In the genomic region with DNA sequence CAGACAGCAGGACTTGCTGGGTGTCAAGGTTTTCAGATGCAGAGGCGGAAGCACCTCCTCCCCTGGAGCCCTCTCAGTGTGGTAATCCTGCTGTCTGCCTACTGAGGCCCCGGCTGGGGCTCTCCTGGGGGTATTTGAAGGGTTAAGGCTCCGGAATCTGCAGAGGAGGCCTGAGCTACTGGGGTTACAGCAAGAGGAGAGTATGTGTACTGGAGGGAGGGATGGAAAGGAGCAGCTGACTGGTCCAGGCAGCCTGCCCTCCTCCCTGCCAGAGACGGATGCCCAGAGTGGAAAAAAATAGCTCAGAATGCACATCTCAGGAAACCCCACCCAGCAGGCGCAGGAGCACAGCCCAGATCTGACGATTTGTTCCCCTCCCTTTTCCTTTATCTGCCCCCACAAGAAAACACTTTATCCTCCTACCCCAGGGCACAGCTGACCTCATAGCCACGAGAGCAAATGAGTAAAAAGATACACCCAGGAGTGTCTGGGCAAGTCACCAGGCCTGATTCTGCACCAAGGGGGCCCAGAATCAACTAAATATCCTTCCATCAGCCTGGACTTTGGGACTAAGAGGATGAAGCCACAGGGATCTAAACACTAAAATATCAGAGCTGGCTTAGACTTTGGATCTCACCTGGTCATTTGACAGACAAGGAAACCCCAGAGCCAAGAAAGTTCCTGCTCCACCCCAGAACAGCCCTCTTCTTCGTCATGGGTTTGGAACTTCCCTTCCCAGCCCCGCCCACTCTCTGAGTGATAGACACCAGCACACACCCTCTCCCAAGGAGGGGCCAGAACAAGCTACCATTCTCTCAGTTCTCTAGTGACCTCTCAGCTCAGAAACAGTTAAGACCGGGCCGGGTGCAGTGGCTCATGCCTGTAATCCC, we compare ENCODE assay signal across 8 cellular contexts. TPM values are rescaled to one million over a fixed set of nuclear protein-coding genes. Genes with fewer than 3 reads are reported as not detected.
A peak's percentile ranks its signal among the peaks of the same experiment; 100 is the strongest.
DNase-seq lines count a peak whose midpoint lies in the region; ATAC-seq, FAIRE-seq and TF ChIP-seq lines count a peak whose summit lies in the region.

No MANE protein-coding gene starts in this region.

- peak overlapping the region; percentile 92 for H3K4me3 Mint-ChIP-seq in natural killer cell
- H3K4me3 Mint-ChIP-seq in stimulated activated naive B cell treated with anti-CD40 and anti-IgM and Interleukin-4, amounts not matched to agents 10 μg/mL and 1 μg/mL and 100 μg/mL, for 72 hours: peak overlapping the region; percentile 83 to 94

- intact Hi-C loops in natural killer cell (cut with micrococcal nuclease): loop anchor here (1.0 to 2.0 kb wide), 3 partner anchors 14 to 282 kb away; a partner anchor contains a TSS

- peak overlapping the region; percentile 100 for H3K27ac Mint-ChIP-seq in natural killer cell
- peak overlapping the region; percentile 98 for H3K27ac Mint-ChIP-seq in stimulated activated naive B cell treated with anti-CD40 and anti-IgM and Interleukin-4, amounts not matched to agents 10 μg/mL and 1 μg/mL and 100 μg/mL, for 72 hours

- peak; percentile 67 for FAIRE-seq in A204.1 (lab: Jason Lieb, UNC)

- H3K36me3 Mint-ChIP-seq in natural killer cell: no peaks in the 10 kb centered on the region
- peaks cover 3 to 16% of the 10 kb centered on the region in 2 donors for H3K36me3 Mint-ChIP-seq in stimulated activated naive B cell treated with anti-CD40 and anti-IgM and Interleukin-4, amounts not matched to agents 10 μg/mL and 1 μg/mL and 100 μg/mL, for 72 hours

- no peaks in the 10 kb centered on the region for H3K27me3 Mint-ChIP-seq in natural killer cell (ENCODE audit: low read depth in 2 of 2)
- H3K27me3 Mint-ChIP-seq in stimulated activated naive B cell treated with anti-CD40 and anti-IgM and Interleukin-4, amounts not matched to agents 10 μg/mL and 1 μg/mL and 100 μg/mL, for 72 hours: no peaks in the 10 kb centered on the region

- H3K9me3 Mint-ChIP-seq in natural killer cell: no peaks in the 10 kb centered on the region
- no peaks in the 10 kb centered on the region for H3K9me3 Mint-ChIP-seq in stimulated activated naive B cell treated with anti-CD40 and anti-IgM and Interleukin-4, amounts not matched to agents 10 μg/mL and 1 μg/mL and 100 μg/mL, for 72 hours

- peak; percentile 81 to 85 for DNase-seq in activated T-cell treated with anti-CD3 and anti-CD28 coated beads, Interleukin-2, amount 50 U/mL, for 48 hours
- DNase-seq in fibroblast of gingiva (ENCODE audit: low read depth): peak; percentile 99
- DNase-seq in natural killer cell: peak; percentile 77
- peak; percentile 81 for DNase-seq in stimulated activated naive B cell treated with anti-CD40 and anti-IgM and Interleukin-4, amounts not matched to agents 10 μg/mL and 1 μg/mL and 100 μg/mL, for 72 hours

- no peak for TF ChIP-seq CTCF in natural killer cell (IDR thresholded peaks at IDR 0.05)

- peaks cover 70 to 94% of the 10 kb centered on the region in 2 donors for H3K4me1 Mint-ChIP-seq in natural killer cell
- peaks cover 63 to 92% of the 10 kb centered on the region in 2 donors for H3K4me1 Mint-ChIP-seq in stimulated activated naive B cell treated with anti-CD40 and anti-IgM and Interleukin-4, amounts not matched to agents 10 μg/mL and 1 μg/mL and 100 μg/mL, for 72 hours

- ATAC-seq in GM18870 (IDR thresholded peaks at IDR 0.05; ENCODE audit: unreplicated experiment) (peak; percentile 54), HG03108 (IDR thresholded peaks at IDR 0.05; ENCODE audit: unreplicated experiment) (peak; percentile 59), natural killer cell (peak; percentile 66 to 87 (median 75))
- peak; percentile 81 for ATAC-seq in stimulated activated naive B cell treated with anti-CD40 and anti-IgM and Interleukin-4, amounts not matched to agents 10 μg/mL and 1 μg/mL and 100 μg/mL, for 72 hours (replicated peaks)

TF ChIP-seq in PFSK-1, 5 proteins besides CTCF, POLR2A, EP300 and RAD21:
- TF ChIP-seq SIN3A (IDR thresholded peaks at IDR 0.05; ENCODE audit: borderline replicate concordance, insufficient read depth, low read length) (0 out of 2 replicates have a peak, but pooled peaks have one; percentile 56), POLR2AphosphoS5 (IDR thresholded peaks at IDR 0.05; ENCODE audit: low read depth, low read length) (no peak), FOXP2 (optimal IDR thresholded peaks at IDR 0.05; ENCODE audit: borderline replicate concordance, extremely low read depth, extremely low read length, insufficient read depth) (no peak)
- TF ChIP-seq, protein P1, sequence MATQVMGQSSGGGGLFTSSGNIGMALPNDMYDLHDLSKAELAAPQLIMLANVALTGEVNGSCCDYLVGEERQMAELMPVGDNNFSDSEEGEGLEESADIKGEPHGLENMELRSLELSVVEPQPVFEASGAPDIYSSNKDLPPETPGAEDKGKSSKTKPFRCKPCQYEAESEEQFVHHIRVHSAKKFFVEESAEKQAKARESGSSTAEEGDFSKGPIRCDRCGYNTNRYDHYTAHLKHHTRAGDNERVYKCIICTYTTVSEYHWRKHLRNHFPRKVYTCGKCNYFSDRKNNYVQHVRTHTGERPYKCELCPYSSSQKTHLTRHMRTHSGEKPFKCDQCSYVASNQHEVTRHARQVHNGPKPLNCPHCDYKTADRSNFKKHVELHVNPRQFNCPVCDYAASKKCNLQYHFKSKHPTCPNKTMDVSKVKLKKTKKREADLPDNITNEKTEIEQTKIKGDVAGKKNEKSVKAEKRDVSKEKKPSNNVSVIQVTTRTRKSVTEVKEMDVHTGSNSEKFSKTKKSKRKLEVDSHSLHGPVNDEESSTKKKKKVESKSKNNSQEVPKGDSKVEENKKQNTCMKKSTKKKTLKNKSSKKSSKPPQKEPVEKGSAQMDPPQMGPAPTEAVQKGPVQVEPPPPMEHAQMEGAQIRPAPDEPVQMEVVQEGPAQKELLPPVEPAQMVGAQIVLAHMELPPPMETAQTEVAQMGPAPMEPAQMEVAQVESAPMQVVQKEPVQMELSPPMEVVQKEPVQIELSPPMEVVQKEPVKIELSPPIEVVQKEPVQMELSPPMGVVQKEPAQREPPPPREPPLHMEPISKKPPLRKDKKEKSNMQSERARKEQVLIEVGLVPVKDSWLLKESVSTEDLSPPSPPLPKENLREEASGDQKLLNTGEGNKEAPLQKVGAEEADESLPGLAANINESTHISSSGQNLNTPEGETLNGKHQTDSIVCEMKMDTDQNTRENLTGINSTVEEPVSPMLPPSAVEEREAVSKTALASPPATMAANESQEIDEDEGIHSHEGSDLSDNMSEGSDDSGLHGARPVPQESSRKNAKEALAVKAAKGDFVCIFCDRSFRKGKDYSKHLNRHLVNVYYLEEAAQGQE (IDR thresholded peaks at IDR 0.05; ENCODE audit: insufficient read depth in 1 of 2, low read depth in 2 of 2, low read length in 2 of 2): no peak

RNA-seq across cellular contexts. Expression of a gene that starts 5.5 kb away (rescaled TPM):
- polyA plus RNA-seq in PFSK-1 (2012; ENCODE audit: insufficient read length, low read depth): 54.5 TPM
- 100 to 1,000 TPM in 1 of 3 donors, 10 to 100 TPM in 2; 84.9 to 107 (median 95.1) TPM for total RNA-seq in natural killer cell

RNA-seq across cellular contexts. Expression of a gene that starts 16.5 kb away (rescaled TPM):
- polyA plus RNA-seq in PFSK-1 (2012; ENCODE audit: insufficient read length, low read depth): 47.0 TPM
- 10 to 100 TPM; 18.8 to 21.3 (median 18.9) TPM for total RNA-seq in natural killer cell

RNA-seq across cellular contexts. Expression of a gene that starts 16.9 kb away (rescaled TPM):
- 98.2 TPM for polyA plus RNA-seq in PFSK-1 (2012; ENCODE audit: insufficient read length, low read depth)
- total RNA-seq in natural killer cell: 10 to 100 TPM; 52.5 to 61.6 (median 60.0) TPM

RNA-seq across cellular contexts. Expression of a gene that starts 26.0 kb away (rescaled TPM):
- polyA plus RNA-seq in PFSK-1 (2012; ENCODE audit: insufficient read length, low read depth): 0.46 TPM
- 1 to 10 TPM; 1.4 to 3.3 (median 2.6) TPM for total RNA-seq in natural killer cell

Comparison
In these comparisons a context has a peak if more than half of its experiments do, and no peak if none do; other contexts are left out.
1. Peak in every context shown above with its lines: DNase-seq and ATAC-seq.